In the genomic region with DNA sequence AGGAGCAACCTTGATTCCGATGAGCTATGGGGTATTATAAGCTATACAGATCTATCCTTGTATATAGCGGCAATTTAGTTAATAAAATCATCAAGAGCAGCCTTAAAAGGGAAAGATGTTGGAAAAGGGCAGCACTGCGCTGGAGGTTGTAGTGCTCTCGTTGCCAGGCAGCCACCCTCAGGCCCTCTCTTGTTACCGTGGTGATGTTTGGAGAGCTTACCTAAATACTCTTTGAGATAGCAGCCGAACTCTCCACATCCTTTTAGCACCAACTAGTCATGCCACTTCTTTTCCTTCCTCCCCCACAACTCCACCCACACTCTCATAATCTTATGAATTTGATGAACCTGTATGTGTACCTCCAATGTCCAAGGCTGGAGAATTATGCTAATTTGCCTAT, we compare ENCODE assay signal across 11 cellular contexts. TPM values are rescaled to one million over a fixed set of nuclear protein-coding genes. Genes with fewer than 3 reads are reported as not detected.
DNase-seq lines count a peak whose midpoint lies in the region; ATAC-seq and TF ChIP-seq lines count a peak whose summit lies in the region.
"Had no signal": no experiment of that assay in that cellular context is flagged by ENCODE, and none has a peak within 500 bp of the region (broad histone marks: within the 10 kb centered on the region; RNA-seq: fewer than 3 reads in every experiment).

No MANE protein-coding gene starts in this region.

- no peaks in the 10 kb centered on the region for H3F3A ChIP-seq in neural progenitor cell (ENCODE audit: low read depth)

- no peaks in the 10 kb centered on the region for H3K9me3 Mint-ChIP-seq in activated T-cell treated with anti-CD3 and anti-CD28 coated beads, Interleukin-2, amount 50 U/mL, for 4 hours
- H3K9me3 Mint-ChIP-seq in neural progenitor cell: no peaks in the 10 kb centered on the region

- H3K27ac Mint-ChIP-seq in neural progenitor cell: no peak overlapping the region
- H3K27ac Mint-ChIP-seq: H9 had no signal

- peaks cover 22% of the 10 kb centered on the region for H3K4me1 Mint-ChIP-seq in activated T-cell treated with anti-CD3 and anti-CD28 coated beads, Interleukin-2, amount 50 U/mL, for 4 hours (ENCODE audit: low read depth)
- H3K4me1 Mint-ChIP-seq in neural progenitor cell: peaks cover 24% of the 10 kb centered on the region

- H3K27me3 ChIP-seq in neural progenitor cell: peaks cover 28% of the 10 kb centered on the region

- H3K9ac ChIP-seq in neural progenitor cell: no peak overlapping the region

- no peak overlapping the region for H3K27ac ChIP-seq in neural progenitor cell
- H3K27ac ChIP-seq: psoas muscle had no signal

- H3K27me3 Mint-ChIP-seq in activated T-cell treated with anti-CD3 and anti-CD28 coated beads, Interleukin-2, amount 50 U/mL, for 4 hours (ENCODE audit: low read depth): no peaks in the 10 kb centered on the region
- H3K27me3 Mint-ChIP-seq in neural progenitor cell (ENCODE audit: insufficient read depth, low read depth): no peaks in the 10 kb centered on the region

- H3K4me1 ChIP-seq in neural progenitor cell: no peaks in the 10 kb centered on the region
- H3K4me1 ChIP-seq: psoas muscle had no signal

- no peaks in the 10 kb centered on the region for H3K36me3 ChIP-seq in neural progenitor cell

- H2AFZ ChIP-seq in neural progenitor cell (replicated peaks): no peak overlapping the region

- H3K4me3 ChIP-seq in neural progenitor cell: no peak overlapping the region
- H3K4me3 ChIP-seq: psoas muscle had no signal

- no peaks in the 10 kb centered on the region for H3K36me3 Mint-ChIP-seq in activated T-cell treated with anti-CD3 and anti-CD28 coated beads, Interleukin-2, amount 50 U/mL, for 4 hours (ENCODE audit: insufficient read depth)
- H3K36me3 Mint-ChIP-seq in neural progenitor cell: no peaks in the 10 kb centered on the region

- no peak for TF ChIP-seq CTCF in neural progenitor cell (IDR thresholded peaks at IDR 0.05)

- no peak for ATAC-seq in activated T-cell treated with anti-CD3 and anti-CD28 coated beads, Interleukin-2, amount 50 U/mL, for 4 hours
- ATAC-seq in HG03432 (IDR thresholded peaks at IDR 0.05; ENCODE audit: unreplicated experiment) (no peak), GM18909 (IDR thresholded peaks at IDR 0.05; ENCODE audit: poor library complexity, unreplicated experiment) (no peak)
- ATAC-seq: psoas muscle had no signal

- H3K9me3 ChIP-seq in neural progenitor cell (ENCODE audit: low read depth): peaks cover 6% of the 10 kb centered on the region
- H3K9me3 ChIP-seq: psoas muscle had no signal

- no peaks in the 10 kb centered on the region for H4K20me1 ChIP-seq in neural progenitor cell (ENCODE audit: low read depth)

- H3K4me3 Mint-ChIP-seq in activated T-cell treated with anti-CD3 and anti-CD28 coated beads, Interleukin-2, amount 50 U/mL, for 4 hours: no peak overlapping the region
- H3K4me3 Mint-ChIP-seq in neural progenitor cell: no peak overlapping the region
- H3K4me3 Mint-ChIP-seq: H9 had no signal

- peak; percentile 19 for DNase-seq in activated T-cell treated with anti-CD3 and anti-CD28 coated beads, Interleukin-2, amount 50 U/mL, for 1 hour
- DNase-seq in activated T-cell treated with anti-CD3 and anti-CD28 coated beads, Interleukin-2, amount 50 U/mL, for 4 hours: no peak
- DNase-seq in NCI-H1436 treated with DMSO at 0.1 percent for 48 hours (lab: John Stamatoyannopoulos, UW): peak; percentile 97
- peak; percentile 29 for DNase-seq in activated CD4-positive, alpha-beta T cell treated with anti-CD3 and anti-CD28 coated beads, Interleukin-2, amount 50 U/mL, for 1 hour
- peak; percentile 25 for DNase-seq in neural progenitor cell (ENCODE audit: low spot score)
- DNase-seq in iPS-NIHi11 (ENCODE audit: low spot score): no peak
- DNase-seq: H9; NK-92 treated with Interleukin-12 subunit alpha and Interleukin-12 subunit beta, amount 100 ng/mL, for 24 hours; psoas muscle had no signal

- no peaks in the 10 kb centered on the region for H3K79me2 ChIP-seq in neural progenitor cell (ENCODE audit: low read depth)

- no peak overlapping the region for H3K4me2 ChIP-seq in neural progenitor cell

RNA-seq across cellular contexts. Expression of a gene that starts 3.8 kb away (rescaled TPM):
- total RNA-seq in activated T-cell treated with anti-CD3 and anti-CD28 coated beads, Interleukin-2, amount 50 U/mL, for 4 hours: 1 to 10 TPM; 4.3 to 5.2 (median 4.3) TPM
- total RNA-seq in neural progenitor cell (ENCODE audit: low replicate concordance): 10.5 and 14.2 TPM in 2 replicates

Comparison
In these comparisons a context has a peak if more than half of its experiments do, and no peak if none do; other contexts are left out.
1. DNase-seq: peak in activated T-cell treated with anti-CD3 and anti-CD28 coated beads, Interleukin-2, amount 50 U/mL, for 1 hour (single experiment), NCI-H1436 treated with DMSO at 0.1 percent for 48 hours (single experiment), activated CD4-positive, alpha-beta T cell treated with anti-CD3 and anti-CD28 coated beads, Interleukin-2, amount 50 U/mL, for 1 hour (single experiment) and neural progenitor cell (single experiment); none in activated T-cell treated with anti-CD3 and anti-CD28 coated beads, Interleukin-2, amount 50 U/mL, for 4 hours (single experiment) and iPS-NIHi11 (single experiment).